Comparison of ENCODE assay signal across 1 cellular context in genomic region chr10:89954787-89955566, GRCh38.
TF ChIP-seq lines count a peak whose summit lies in the region.

No MANE protein-coding gene starts in this region.

TF ChIP-seq in HCT116, 20 proteins besides CTCF, POLR2A, EP300 and RAD21 (continued from another document):
- TF ChIP-seq REST (IDR thresholded peaks at IDR 0.05; ENCODE audit: low read depth) (no peak), FOSL1 (IDR thresholded peaks at IDR 0.05; ENCODE audit: low read depth) (no peak), ELF1 (IDR thresholded peaks at IDR 0.05; ENCODE audit: borderline replicate concordance, low read depth) (no peak), CBX3 (IDR thresholded peaks at IDR 0.05; ENCODE audit: low read depth) (no peak), SIN3A (IDR thresholded peaks at IDR 0.05; ENCODE audit: low read depth) (no peak), ZFX (IDR thresholded peaks at IDR 0.05) (no peak), POLR2AphosphoS5 (IDR thresholded peaks at IDR 0.05; ENCODE audit: low read depth, low read length) (no peak), ZNF274 (IDR thresholded peaks at IDR 0.05; ENCODE audit: low read depth, low read length) (no peak), CEBPB (IDR thresholded peaks at IDR 0.05; ENCODE audit: low read depth) (no peak), EZH2phosphoT487 (IDR thresholded peaks at IDR 0.05; ENCODE audit: borderline replicate concordance) (no peak), EZH2 (IDR thresholded peaks at IDR 0.05) (no peak), ZBTB33 (IDR thresholded peaks at IDR 0.05; ENCODE audit: extremely low read depth, insufficient replicate concordance, low read length) (no peak)
